Comparison of ENCODE assay signal across 20 cellular contexts in the genomic region with DNA sequence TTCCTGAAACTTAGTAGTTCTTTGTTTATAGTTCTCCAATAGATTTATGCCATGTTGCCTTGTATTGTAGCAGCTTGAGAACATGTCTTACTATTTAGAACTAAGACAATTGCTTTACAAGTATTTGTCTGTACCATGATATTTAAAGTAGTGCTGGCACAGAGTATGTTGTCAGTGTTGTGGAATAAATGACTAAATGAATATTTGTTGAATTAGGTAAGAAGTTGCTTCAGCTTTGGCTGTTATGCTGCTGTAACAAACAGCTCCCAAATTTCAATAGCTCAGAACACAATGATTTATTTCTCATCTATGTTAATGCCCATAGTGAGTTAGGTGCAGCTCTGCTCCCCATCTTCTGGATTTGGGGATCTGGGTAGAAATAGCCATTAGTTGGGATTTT.
"Had no signal": no experiment of that assay in that cellular context is flagged by ENCODE, and none has a peak within 500 bp of the region (broad histone marks: within the 10 kb centered on the region; RNA-seq: fewer than 3 reads in every experiment).

No MANE protein-coding gene starts in this region.

- H3K27ac ChIP-seq: suprapubic skin, upper lobe of left lung had no signal

- ATAC-seq: body of pancreas; effector memory CD8-positive, alpha-beta T cell; left colon; mucosa of descending colon; naive thymus-derived CD8-positive, alpha-beta T cell; stimulated activated naive CD8-positive, alpha-beta T cell treated with anti-CD3 and anti-CD28 coated beads, Interleukin-15, Interleukin-2, amounts not matched to agents 100 U/mL and 50 U/mL, for 24 hours had no signal

- H3K9me3 Mint-ChIP-seq: activated CD4-positive, alpha-beta T cell treated with anti-CD3 and anti-CD28 coated beads, Interleukin-2, amount 10 ng/mL, durations not matched to agents 24 days and 14 days; central memory CD8-positive, alpha-beta T cell; dendritic cell treated with granulocyte-macrophage colony-stimulating factor and Interleukin-4, amounts not matched to agents 40 ng/mL and 50 ng/mL, for 4 days; effector memory CD8-positive, alpha-beta T cell had no signal

- DNase-seq: activated CD4-positive, alpha-beta T cell treated with anti-CD3 and anti-CD28 coated beads, Interleukin-2, amount 10 ng/mL, durations not matched to agents 24 days and 14 days; activated naive CD4-positive, alpha-beta T cell; body of pancreas; effector memory CD8-positive, alpha-beta T cell; glutamatergic neuron; left colon; mucosa of descending colon; naive thymus-derived CD8-positive, alpha-beta T cell; nucleus accumbens; sigmoid colon; stimulated activated CD4-positive, alpha-beta T cell treated with anti-CD3 and anti-CD28 coated beads, Interleukin-4, amount 100 ng/mL, for 1 hour; stimulated activated CD8-positive, alpha-beta memory T cell treated with anti-CD3 and anti-CD28 coated beads, Interleukin-4, amount 100 ng/mL, for 48 hours; stimulated activated naive CD8-positive, alpha-beta T cell treated with anti-CD3 and anti-CD28 coated beads, Interleukin-15, Interleukin-2, amounts not matched to agents 100 U/mL and 50 U/mL, for 24 hours; T-helper 1 cell; upper lobe of left lung had no signal

- H3K27me3 ChIP-seq: body of pancreas, sigmoid colon, suprapubic skin, upper lobe of left lung had no signal

- H3K36me3 ChIP-seq: sigmoid colon, suprapubic skin, upper lobe of left lung had no signal

- H3K27ac Mint-ChIP-seq: activated CD4-positive, alpha-beta T cell treated with anti-CD3 and anti-CD28 coated beads, Interleukin-2, amount 10 ng/mL, durations not matched to agents 24 days and 14 days; activated T-helper 1 cell treated with anti-CD3 and anti-CD28 coated beads, Interleukin-12 subunit alpha, Interleukin-12 subunit beta, Interleukin-2, Interleukin-4 antibody, amounts not matched to agents 30 ng/mL and 10 ng/mL and 1 ng/mL, durations not matched to agents 14 hours and 24 hours and 36 hours; dendritic cell treated with granulocyte-macrophage colony-stimulating factor and Interleukin-4, amounts not matched to agents 40 ng/mL and 50 ng/mL, for 4 days; effector memory CD8-positive, alpha-beta T cell; naive thymus-derived CD8-positive, alpha-beta T cell had no signal

- H3K4me3 ChIP-seq: body of pancreas, lung, mucosa of descending colon, sigmoid colon, suprapubic skin, upper lobe of left lung had no signal

- H3K27me3 Mint-ChIP-seq: activated CD4-positive, alpha-beta T cell treated with anti-CD3 and anti-CD28 coated beads, Interleukin-2, amount 10 ng/mL, durations not matched to agents 24 days and 14 days; central memory CD8-positive, alpha-beta T cell; dendritic cell treated with granulocyte-macrophage colony-stimulating factor and Interleukin-4, amounts not matched to agents 40 ng/mL and 50 ng/mL, for 4 days had no signal

- H3K4me3 Mint-ChIP-seq: activated CD4-positive, alpha-beta T cell treated with anti-CD3 and anti-CD28 coated beads, Interleukin-2, amount 10 ng/mL, durations not matched to agents 24 days and 14 days; activated T-helper 1 cell treated with anti-CD3 and anti-CD28 coated beads, Interleukin-12 subunit alpha, Interleukin-12 subunit beta, Interleukin-2, Interleukin-4 antibody, amounts not matched to agents 30 ng/mL and 10 ng/mL and 1 ng/mL, durations not matched to agents 14 hours and 24 hours and 36 hours; central memory CD8-positive, alpha-beta T cell; dendritic cell treated with granulocyte-macrophage colony-stimulating factor and Interleukin-4, amounts not matched to agents 40 ng/mL and 50 ng/mL, for 4 days; effector memory CD8-positive, alpha-beta T cell; naive thymus-derived CD8-positive, alpha-beta T cell had no signal

- H3K36me3 Mint-ChIP-seq: naive thymus-derived CD8-positive, alpha-beta T cell had no signal

- H3K4me1 ChIP-seq: body of pancreas had no signal

- H3K9me3 ChIP-seq: body of pancreas, mucosa of descending colon, sigmoid colon, suprapubic skin, upper lobe of left lung had no signal
